ENCODE assay signal across 18 cellular contexts in the genomic region with DNA sequence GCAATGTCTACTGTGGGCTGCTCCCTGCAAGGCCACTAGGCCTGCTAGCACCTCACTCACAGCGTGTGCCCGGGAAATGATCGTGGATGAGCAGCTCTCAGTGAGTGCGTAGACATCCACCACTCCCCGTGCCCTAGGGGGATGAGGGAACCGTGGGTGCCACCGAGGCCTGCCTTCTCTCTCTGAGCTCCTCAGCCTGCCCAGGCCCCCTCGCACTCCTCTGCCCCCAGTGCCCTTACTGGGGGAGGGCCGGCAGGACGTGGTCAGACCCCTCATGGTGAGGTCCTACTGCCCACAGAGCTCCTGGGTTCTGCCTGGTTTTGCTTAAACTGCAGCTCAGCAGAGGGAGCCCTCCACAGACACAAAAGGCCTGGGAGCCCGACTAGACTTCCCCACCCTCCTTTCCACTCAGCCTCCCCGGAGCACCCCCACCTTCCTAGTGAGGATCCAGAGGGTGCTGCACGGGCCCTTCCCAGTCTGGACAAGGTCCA.
DNase-seq lines count a peak whose midpoint lies in the region; ATAC-seq and TF ChIP-seq lines count a peak whose summit lies in the region.
"Had no signal": no experiment of that assay in that cellular context is flagged by ENCODE, and none has a peak within 500 bp of the region (broad histone marks: within the 10 kb centered on the region; RNA-seq: fewer than 3 reads in every experiment).

No MANE protein-coding gene starts in this region.

- H3K9me3 ChIP-seq in colonic mucosa = no peaks in the 10 kb centered on the region
- H3K9me3 ChIP-seq: ovary, tibial artery had no signal

- ATAC-seq in GM18861 (IDR thresholded peaks at IDR 0.05; ENCODE audit: unreplicated experiment) = no peak
- ATAC-seq: activated CD8-positive, alpha-beta T cell treated with anti-CD3 and anti-CD28 coated beads for 36 hours; right cardiac atrium had no signal

- H3K27me3 ChIP-seq in colonic mucosa = no peaks in the 10 kb centered on the region
- H3K27me3 ChIP-seq: ovary, tibial artery had no signal

- peak overlapping the region; percentile 21; the same call in 1 of the 2 replicates for H3K27ac ChIP-seq in VCaP
- peak overlapping the region; percentile 39 for H3K27ac ChIP-seq in temporal lobe (ENCODE audit: low read depth, low read length)
- no peak overlapping the region for H3K27ac ChIP-seq in colonic mucosa
- H3K27ac ChIP-seq: ovary, tibial artery had no signal

- TF ChIP-seq CTCF in VCaP (conservative IDR thresholded peaks at IDR 0.05) (no peak), colonic mucosa (IDR thresholded peaks at IDR 0.05) (no peak)

- H3K4me1 ChIP-seq in colonic mucosa = no peaks in the 10 kb centered on the region
- H3K4me1 ChIP-seq: tibial artery had no signal

- H3K9ac ChIP-seq in colonic mucosa (ENCODE audit: low read depth in 2 of 2, low read length in 2 of 2) = no peak overlapping the region

- intact Hi-C loops in colonic mucosa (cut with DNase I) = no loop called here

- no peaks in the 10 kb centered on the region for H3K36me3 ChIP-seq in colonic mucosa
- H3K36me3 ChIP-seq: ovary, tibial artery had no signal

- peak; percentile 26 for DNase-seq in activated CD8-positive, alpha-beta memory T cell treated with anti-CD3 and anti-CD28 coated beads for 24 hours
- DNase-seq in activated CD8-positive, alpha-beta memory T cell treated with anti-CD3 and anti-CD28 coated beads, Interleukin-2, amount 50 U/mL, for 4 hours = no peak
- peak; percentile 9 for DNase-seq in iPS-NIHi11 (ENCODE audit: low spot score)
- no peak for DNase-seq in colonic mucosa
- no peak for DNase-seq in DMS79 treated with DMSO at 0.1 percent for 48 hours (lab: John Stamatoyannopoulos, UW)
- DNase-seq: activated CD8-positive, alpha-beta T cell treated with anti-CD3 and anti-CD28 coated beads for 36 hours; activated naive CD8-positive, alpha-beta T cell treated with anti-CD3 and anti-CD28 coated beads, Interleukin-2, amount 10 ng/mL, durations not matched to agents 7 days and 5 days; hippocampal formation; NCI-H1048; NCI-H2029; NCI-H345; right cardiac atrium; SHP77 treated with DMSO at 0.1 percent for 48 hours had no signal

- no peak overlapping the region for H3K4me3 ChIP-seq in colonic mucosa
- H3K4me3 ChIP-seq: ovary, tibial artery had no signal

Comparison
In these comparisons a context has a peak if more than half of its experiments do, and no peak if none do; other contexts are left out.
1. DNase-seq: peak in activated CD8-positive, alpha-beta memory T cell treated with anti-CD3 and anti-CD28 coated beads for 24 hours (single experiment) and iPS-NIHi11 (single experiment); none in activated CD8-positive, alpha-beta memory T cell treated with anti-CD3 and anti-CD28 coated beads, Interleukin-2, amount 50 U/mL, for 4 hours (single experiment), colonic mucosa (single experiment) and DMS79 treated with DMSO at 0.1 percent for 48 hours (single experiment).